In genomic region chr14:35161231-35161630, GRCh38 we compare ENCODE assay signal across 12 cellular contexts. TPM values are rescaled to one million over a fixed set of nuclear protein-coding genes. Genes with fewer than 3 reads are reported as not detected.
DNase-seq lines count a peak whose midpoint lies in the region; ATAC-seq, FAIRE-seq and TF ChIP-seq lines count a peak whose summit lies in the region.
"Had no signal": no experiment of that assay in that cellular context is flagged by ENCODE, and none has a peak within 500 bp of the region (broad histone marks: within the 10 kb centered on the region; RNA-seq: fewer than 3 reads in every experiment).

No MANE protein-coding gene starts in this region.

- no peaks in the 10 kb centered on the region for H3K27me3 Mint-ChIP-seq in activated naive CD4-positive, alpha-beta T cell treated with anti-CD3 and anti-CD28 coated beads for 36 hours (ENCODE audit: low read depth)
- no peaks in the 10 kb centered on the region for H3K27me3 Mint-ChIP-seq in activated naive CD4-positive, alpha-beta T cell treated with anti-CD3 and anti-CD28 coated beads, Interleukin-2, amount 10 ng/mL, durations not matched to agents 7 days and 5 days
- no peaks in the 10 kb centered on the region for H3K27me3 Mint-ChIP-seq in T-helper 1 cell treated with Interleukin-12 subunit alpha and Interleukin-12 subunit beta and Interleukin-4 antibody, amounts not matched to agents 30 μg/mL and 1 μg/mL, for 36 hours (ENCODE audit: low read depth)
- H3K27me3 Mint-ChIP-seq: B cell had no signal

- no peak for TF ChIP-seq POLR2A in endothelial cell of umbilical vein (IDR thresholded peaks at IDR 0.05; ENCODE audit: low read depth, low read length)

- H3K36me3 Mint-ChIP-seq in activated naive CD4-positive, alpha-beta T cell treated with anti-CD3 and anti-CD28 coated beads for 36 hours (ENCODE audit: low read depth) = peaks cover 19% of the 10 kb centered on the region
- H3K36me3 Mint-ChIP-seq in activated naive CD4-positive, alpha-beta T cell treated with anti-CD3 and anti-CD28 coated beads, Interleukin-2, amount 10 ng/mL, durations not matched to agents 7 days and 5 days = peaks cover 48% of the 10 kb centered on the region
- H3K36me3 Mint-ChIP-seq in T-helper 1 cell treated with Interleukin-12 subunit alpha and Interleukin-12 subunit beta and Interleukin-4 antibody, amounts not matched to agents 30 μg/mL and 1 μg/mL, for 36 hours (ENCODE audit: low read depth) = peaks cover 39% of the 10 kb centered on the region

- no peaks in the 10 kb centered on the region for H3K9me1 ChIP-seq in endothelial cell of umbilical vein (replicated peaks; ENCODE audit: control insufficient read depth, extremely low read depth, insufficient read depth, low read length)

- peaks cover 24% of the 10 kb centered on the region for H3K4me1 ChIP-seq in endothelial cell of umbilical vein (ENCODE audit: control insufficient read depth, extremely low read depth, insufficient read depth, low read length)

- TF ChIP-seq CTCF in endothelial cell of umbilical vein (IDR thresholded peaks at IDR 0.05; ENCODE audit: extremely low read depth in 1 of 2, insufficient read depth in 1 of 2, low read depth in 1 of 2, low read length in 2 of 2) (no peak), RWPE1 (conservative IDR thresholded peaks at IDR 0.05; ENCODE audit: low read depth) (no peak)

- H3K27me3 ChIP-seq in endothelial cell of umbilical vein (ENCODE audit: control insufficient read depth in 2 of 2, insufficient read depth in 2 of 2, low read length in 2 of 2) = no peaks in the 10 kb centered on the region

- H3K27ac ChIP-seq in endothelial cell of umbilical vein (ENCODE audit: insufficient read depth, low read depth, low read length) (no peak overlapping the region), RWPE1 (no peak overlapping the region)

- no peaks in the 10 kb centered on the region for H3K9me3 ChIP-seq in endothelial cell of umbilical vein (replicated peaks; ENCODE audit: control insufficient read depth, insufficient read depth, low read length)

- no peaks in the 10 kb centered on the region for H3K36me3 ChIP-seq in endothelial cell of umbilical vein (ENCODE audit: control insufficient read depth in 2 of 2, extremely low read depth in 1 of 2, insufficient read depth in 2 of 2, low read length in 2 of 2)

- H3K4me1 Mint-ChIP-seq in activated naive CD4-positive, alpha-beta T cell treated with anti-CD3 and anti-CD28 coated beads for 36 hours (ENCODE audit: low read depth) = peaks cover 43% of the 10 kb centered on the region
- peaks cover 20% of the 10 kb centered on the region for H3K4me1 Mint-ChIP-seq in activated naive CD4-positive, alpha-beta T cell treated with anti-CD3 and anti-CD28 coated beads, Interleukin-2, amount 10 ng/mL, durations not matched to agents 7 days and 5 days
- H3K4me1 Mint-ChIP-seq in T-helper 1 cell treated with Interleukin-12 subunit alpha and Interleukin-12 subunit beta and Interleukin-4 antibody, amounts not matched to agents 30 μg/mL and 1 μg/mL, for 36 hours (ENCODE audit: low read depth) = peaks cover 45% of the 10 kb centered on the region

- CTCF ChIA-PET in activated naive CD4-positive, alpha-beta T cell treated with anti-CD3 and anti-CD28 coated beads for 36 hours (lab: Charles Lee) = interaction anchor here (0.8 kb wide), 1 partner anchor 259 kb away, joined by 3 read pairs; no protein-coding TSS in a partner anchor
- CTCF ChIA-PET in activated naive CD4-positive, alpha-beta T cell treated with anti-CD3 and anti-CD28 coated beads, Interleukin-2, amount 10 ng/mL, durations not matched to agents 7 days and 5 days (lab: Charles Lee) = no interaction called here
- CTCF ChIA-PET in endothelial cell of umbilical vein (lab: Charles Lee) (interaction anchor here (0.8 kb wide), 1 partner anchor 9 kb away, joined by 3 read pairs; no protein-coding TSS in a partner anchor), RWPE1 (lab: Yijun Ruan, JAX) (no interaction called here)

- POLR2A ChIA-PET in endothelial cell of umbilical vein (lab: Charles Lee) = no interaction called here
- POLR2A ChIA-PET in RWPE1 (lab: Yijun Ruan, JAX; ENCODE audit: low non-redundant PET) = no interaction called here

- dilution Hi-C loops in endothelial cell of umbilical vein (cut with MboI; ENCODE audit: extremely low pct_ligation_motif_present, low sequenced_read_pairs) = no loop called here

- no peak overlapping the region for H3K27ac Mint-ChIP-seq in activated naive CD4-positive, alpha-beta T cell treated with anti-CD3 and anti-CD28 coated beads for 36 hours
- no peak overlapping the region for H3K27ac Mint-ChIP-seq in activated naive CD4-positive, alpha-beta T cell treated with anti-CD3 and anti-CD28 coated beads, Interleukin-2, amount 10 ng/mL, durations not matched to agents 7 days and 5 days
- H3K27ac Mint-ChIP-seq in T-helper 1 cell treated with Interleukin-12 subunit alpha and Interleukin-12 subunit beta and Interleukin-4 antibody, amounts not matched to agents 30 μg/mL and 1 μg/mL, for 36 hours = peak overlapping the region; percentile 76
- H3K27ac Mint-ChIP-seq: B cell had no signal

- H3K79me2 ChIP-seq in endothelial cell of umbilical vein (ENCODE audit: control insufficient read depth, insufficient read depth, low read length) = no peaks in the 10 kb centered on the region

- no peak overlapping the region for H3K4me3 Mint-ChIP-seq in activated naive CD4-positive, alpha-beta T cell treated with anti-CD3 and anti-CD28 coated beads for 36 hours
- H3K4me3 Mint-ChIP-seq in activated naive CD4-positive, alpha-beta T cell treated with anti-CD3 and anti-CD28 coated beads, Interleukin-2, amount 10 ng/mL, durations not matched to agents 7 days and 5 days = no peak overlapping the region
- peak overlapping the region; percentile 68 for H3K4me3 Mint-ChIP-seq in T-helper 1 cell treated with Interleukin-12 subunit alpha and Interleukin-12 subunit beta and Interleukin-4 antibody, amounts not matched to agents 30 μg/mL and 1 μg/mL, for 36 hours
- H3K4me3 Mint-ChIP-seq: B cell had no signal

- H3K9me3 Mint-ChIP-seq in activated naive CD4-positive, alpha-beta T cell treated with anti-CD3 and anti-CD28 coated beads for 36 hours = no peaks in the 10 kb centered on the region
- H3K9me3 Mint-ChIP-seq in activated naive CD4-positive, alpha-beta T cell treated with anti-CD3 and anti-CD28 coated beads, Interleukin-2, amount 10 ng/mL, durations not matched to agents 7 days and 5 days = no peaks in the 10 kb centered on the region
- no peaks in the 10 kb centered on the region for H3K9me3 Mint-ChIP-seq in T-helper 1 cell treated with Interleukin-12 subunit alpha and Interleukin-12 subunit beta and Interleukin-4 antibody, amounts not matched to agents 30 μg/mL and 1 μg/mL, for 36 hours

- H2AFZ ChIP-seq in endothelial cell of umbilical vein (ENCODE audit: low read depth, low read length) = no peak overlapping the region

- no TSS peak for BruUV-seq in endothelial cell of umbilical vein (replicated peaks; lab: Mats Ljungman, UMichigan)

- H3K4me3 ChIP-seq in endothelial cell of umbilical vein (replicated peaks in 1 of 3; ENCODE audit: insufficient read depth in 1 of 3, low read depth in 1 of 3, low read length in 3 of 3) = no peak overlapping the region

- H3K4me2 ChIP-seq in endothelial cell of umbilical vein (ENCODE audit: insufficient read depth, low read length) = no peak overlapping the region

- peak; percentile 63 for DNase-seq in activated naive CD4-positive, alpha-beta T cell treated with anti-CD3 and anti-CD28 coated beads for 36 hours
- DNase-seq in activated naive CD4-positive, alpha-beta T cell treated with anti-CD3 and anti-CD28 coated beads, Interleukin-2, amount 10 ng/mL, durations not matched to agents 7 days and 5 days = no peak
- DNase-seq in endothelial cell of umbilical vein (ENCODE audit: low read depth, low spot score) (peak; percentile 28), RWPE1 (ENCODE audit: low spot score) (no peak), HCEC 1CT (no peak), foreskin melanocyte (no peak)
- DNase-seq in stimulated activated naive CD8-positive, alpha-beta T cell treated with anti-CD3 and anti-CD28 coated beads, Interleukin-15, Interleukin-2, amounts not matched to agents 100 U/mL and 50 U/mL, for 24 hours = peak; percentile 16
- DNase-seq: Kasumi-1; stimulated activated naive CD4-positive, alpha-beta T cell treated with Interleukin-2 at 50 U/mL for 16 hours had no signal

- intact Hi-C loops in activated naive CD4-positive, alpha-beta T cell treated with anti-CD3 and anti-CD28 coated beads for 36 hours (cut with micrococcal nuclease) = loop anchor here (2.0 to 5.0 kb wide), 4 partner anchors 38 to 526 kb away; partner anchors contain the start of genes PRORP and PSMA6
- intact Hi-C loops in endothelial cell of umbilical vein (cut with micrococcal nuclease) = no loop called here

- H3K9ac ChIP-seq in endothelial cell of umbilical vein (replicated peaks; ENCODE audit: extremely low read depth, insufficient read depth, low read length) = no peak overlapping the region

- peaks cover 2% of the 10 kb centered on the region for H4K20me1 ChIP-seq in endothelial cell of umbilical vein (replicated peaks; ENCODE audit: control insufficient read depth, extremely low read depth, insufficient read depth, low read length)

- ATAC-seq in stimulated activated naive CD8-positive, alpha-beta T cell treated with anti-CD3 and anti-CD28 coated beads, Interleukin-15, Interleukin-2, amounts not matched to agents 100 U/mL and 50 U/mL, for 24 hours = peak; percentile 72
- ATAC-seq: HCT116 had no signal

- no peak for FAIRE-seq in endothelial cell of umbilical vein (lab: Jason Lieb, UNC)

RNA-seq across cellular contexts. Expression of gene PRORP, which starts 38.9 kb away (rescaled TPM):
- 10 to 100 TPM; 37.9 to 40.8 TPM for total RNA-seq in activated naive CD4-positive, alpha-beta T cell treated with anti-CD3 and anti-CD28 coated beads for 36 hours
- 36.3 and 36.9 TPM in 2 replicates for total RNA-seq in endothelial cell of umbilical vein
- polyA plus RNA-seq in endothelial cell of umbilical vein = 24.5 and 28.8 TPM in 2 replicates
- 30.6 and 35.7 TPM in 2 replicates for polyA plus RNA-seq in endothelial cell of umbilical vein (2011; cell fraction: cytosol; rRNA removed)
- polyA plus RNA-seq in endothelial cell of umbilical vein (2011; cell fraction: nucleus; rRNA removed) = 59.8 and 70.9 TPM in 2 replicates
- 30.3 and 33.7 TPM in 2 replicates for polyA plus RNA-seq in endothelial cell of umbilical vein (2012)
- 55.0 and 60.6 TPM in 2 replicates for polyA minus RNA-seq in endothelial cell of umbilical vein
- polyA minus RNA-seq in endothelial cell of umbilical vein (2011; cell fraction: cytosol; rRNA and poly(A)+ RNA removed) = 12.5 TPM
- polyA minus RNA-seq in endothelial cell of umbilical vein (2011; cell fraction: nucleus; rRNA and poly(A)+ RNA removed) = 39.7 and 57.0 TPM in 2 replicates

RNA-seq across cellular contexts. Expression of gene PPP2R3C, which starts 39.4 kb away (rescaled TPM):
- total RNA-seq in activated naive CD4-positive, alpha-beta T cell treated with anti-CD3 and anti-CD28 coated beads for 36 hours = 10 to 100 TPM; 44.5 to 47.5 TPM
- total RNA-seq in endothelial cell of umbilical vein = 40.6 and 46.0 TPM in 2 replicates
- 7.6 and 10.2 TPM in 2 replicates for polyA plus RNA-seq in endothelial cell of umbilical vein
- polyA plus RNA-seq in endothelial cell of umbilical vein (2011; cell fraction: cytosol; rRNA removed) = 20.8 TPM in 2 replicates
- polyA plus RNA-seq in endothelial cell of umbilical vein (2011; cell fraction: nucleus; rRNA removed) = 24.2 and 25.6 TPM in 2 replicates
- 32.5 and 55.9 TPM in 2 replicates for polyA plus RNA-seq in endothelial cell of umbilical vein (2012)
- 9.9 and 10.6 TPM in 2 replicates for polyA minus RNA-seq in endothelial cell of umbilical vein
- 7.9 TPM for polyA minus RNA-seq in endothelial cell of umbilical vein (2011; cell fraction: cytosol; rRNA and poly(A)+ RNA removed)
- polyA minus RNA-seq in endothelial cell of umbilical vein (2011; cell fraction: nucleus; rRNA and poly(A)+ RNA removed) = 18.2 and 19.5 TPM in 2 replicates

Comparison
In these comparisons a context has a peak if more than half of its experiments do, and no peak if none do; other contexts are left out.
1. DNase-seq: peak in activated naive CD4-positive, alpha-beta T cell treated with anti-CD3 and anti-CD28 coated beads for 36 hours (single experiment), endothelial cell of umbilical vein (single experiment) and stimulated activated naive CD8-positive, alpha-beta T cell treated with anti-CD3 and anti-CD28 coated beads, Interleukin-15, Interleukin-2, amounts not matched to agents 100 U/mL and 50 U/mL, for 24 hours (single experiment); none in activated naive CD4-positive, alpha-beta T cell treated with anti-CD3 and anti-CD28 coated beads, Interleukin-2, amount 10 ng/mL, durations not matched to agents 7 days and 5 days (single experiment), RWPE1 (single experiment), HCEC 1CT (single experiment) and foreskin melanocyte (single experiment).
2. CTCF ChIA-PET loops: an anchor here in activated naive CD4-positive, alpha-beta T cell treated with anti-CD3 and anti-CD28 coated beads for 36 hours (0.8 kb wide) and endothelial cell of umbilical vein (0.8 kb wide); none called in activated naive CD4-positive, alpha-beta T cell treated with anti-CD3 and anti-CD28 coated beads, Interleukin-2, amount 10 ng/mL, durations not matched to agents 7 days and 5 days and RWPE1.